11 cellular contexts compared by ENCODE assay signal in genomic region chr10:132371641-132372081, GRCh38. TPM values are rescaled to one million over a fixed set of nuclear protein-coding genes. Genes with fewer than 3 reads are reported as not detected.
DNase-seq lines count a peak whose midpoint lies in the region; ATAC-seq, FAIRE-seq and TF ChIP-seq lines count a peak whose summit lies in the region.
"Had no signal": no experiment of that assay in that cellular context is flagged by ENCODE, and none has a peak within 500 bp of the region (broad histone marks: within the 10 kb centered on the region; RNA-seq: fewer than 3 reads in every experiment).

No MANE protein-coding gene starts in this region.

- peak in 1 of 2 experiments; percentile 81; a peak in 3 of 6 replicates for ATAC-seq in A549
- no peak for ATAC-seq in stimulated activated memory B cell treated with anti-CD40 and anti-IgM and Interleukin-4, amounts not matched to agents 10 μg/mL and 1 μg/mL and 100 μg/mL, for 72 hours
- ATAC-seq: activated T-cell treated with anti-CD3 and anti-CD28 coated beads, Interleukin-2, amount 50 U/mL, for 4 hours had no signal

- H3K79me2 ChIP-seq in OCI-LY7 (ENCODE audit: insufficient read depth, low read depth, low read length), result no peaks in the 10 kb centered on the region

- H3K27ac ChIP-seq in A549 (no peak overlapping the region), OCI-LY7 (ENCODE audit: low read depth, low read length, poor library complexity, severe bottlenecking) (no peak overlapping the region), mesenchymal stem cell (ENCODE audit: low read length, poor library complexity, severe bottlenecking) (no peak overlapping the region)
- no peak overlapping the region for H3K27ac ChIP-seq in effector memory CD4-positive, alpha-beta T cell (ENCODE audit: insufficient read depth, low read length, poor library complexity, severe bottlenecking)

- no peak overlapping the region for H2AK5ac ChIP-seq in mesenchymal stem cell (ENCODE audit: low read length, severe bottlenecking)

- no peak overlapping the region for H3K18ac ChIP-seq in mesenchymal stem cell (ENCODE audit: low read depth in 1 of 2, low read length in 2 of 2)

- TF ChIP-seq CTCF in A549 (IDR thresholded peaks at IDR 0.05), result peak; percentile 36
- peak; percentile 72 for TF ChIP-seq CTCF in OCI-LY7 (conservative IDR thresholded peaks at IDR 0.05; ENCODE audit: low read length)
- peak; percentile 34 for TF ChIP-seq CTCF in fibroblast of pulmonary artery (IDR thresholded peaks at IDR 0.05; ENCODE audit: low read length, missing control alignments)

- H2BK120ac ChIP-seq in mesenchymal stem cell (ENCODE audit: low read depth, low read length), result no peak overlapping the region

- no peak overlapping the region for H2AFZ ChIP-seq in OCI-LY7 (ENCODE audit: low read length)
- H2AFZ ChIP-seq in mesenchymal stem cell (ENCODE audit: low read depth, low read length), result no peak overlapping the region

- no peak for FAIRE-seq in A549 (lab: Jason Lieb, UNC)
- FAIRE-seq: HTR-8/SVneo, urothelium cell line had no signal

- POLR2A ChIA-PET in A549 (lab: Yijun Ruan, JAX) (no interaction called here), OCI-LY7 (lab: Charles Lee) (no interaction called here)

- H3K27me3 ChIP-seq in effector memory CD4-positive, alpha-beta T cell (replicated peaks; ENCODE audit: control insufficient read depth, insufficient read depth, low read length, poor library complexity, severe bottlenecking), result no peaks in the 10 kb centered on the region
- H3K27me3 ChIP-seq in mesenchymal stem cell (ENCODE audit: control insufficient read depth in 1 of 2, insufficient read depth in 1 of 2, low read length in 2 of 2), result no peaks in the 10 kb centered on the region

- H3K27ac Mint-ChIP-seq in stimulated activated memory B cell treated with anti-CD40 and anti-IgM and Interleukin-4, amounts not matched to agents 10 μg/mL and 1 μg/mL and 100 μg/mL, for 72 hours, result no peak overlapping the region

- H2BK15ac ChIP-seq in mesenchymal stem cell (ENCODE audit: low read depth, poor library complexity, severe bottlenecking), result no peak overlapping the region

- H3K9ac ChIP-seq in mesenchymal stem cell (ENCODE audit: low read length), result no peak overlapping the region

- no peak overlapping the region for H2BK12ac ChIP-seq in mesenchymal stem cell (ENCODE audit: low read length in 2 of 2)

- TF ChIP-seq POLR2A in A549 (IDR thresholded peaks at IDR 0.05; ENCODE audit: low read length), result no peak

- WGBS in A549 (ENCODE audit: missing lambda C conversion rate), result 66% methylated on average over 9 of the region's 9 CpGs
- 69% methylated on average over 9 of the region's 9 CpGs for WGBS in mesenchymal stem cell

- H3K36me3 ChIP-seq in OCI-LY7 (ENCODE audit: insufficient read depth, low read length), result no peaks in the 10 kb centered on the region
- H3K36me3 ChIP-seq in effector memory CD4-positive, alpha-beta T cell (ENCODE audit: control insufficient read depth, insufficient read depth, low read length), result no peaks in the 10 kb centered on the region
- H3K36me3 ChIP-seq in mesenchymal stem cell (ENCODE audit: control insufficient read depth in 1 of 2, insufficient read depth in 2 of 2, low read depth in 1 of 2, low read length in 2 of 2), result peaks cover 4 to 14% of the 10 kb centered on the region in 2 experiments

- no peak overlapping the region for H3K4ac ChIP-seq in mesenchymal stem cell (ENCODE audit: low read depth in 1 of 2, low read length in 2 of 2)

- H3K36me3 Mint-ChIP-seq in stimulated activated memory B cell treated with anti-CD40 and anti-IgM and Interleukin-4, amounts not matched to agents 10 μg/mL and 1 μg/mL and 100 μg/mL, for 72 hours, result peaks cover 25% of the 10 kb centered on the region

- H3K4me3 Mint-ChIP-seq in stimulated activated memory B cell treated with anti-CD40 and anti-IgM and Interleukin-4, amounts not matched to agents 10 μg/mL and 1 μg/mL and 100 μg/mL, for 72 hours, result no peak overlapping the region
- H3K4me3 Mint-ChIP-seq: activated T-cell treated with anti-CD3 and anti-CD28 coated beads, Interleukin-2, amount 50 U/mL, for 4 hours had no signal

- intact Hi-C loops in OCI-LY7 (cut with micrococcal nuclease; ENCODE audit: unreplicated experiment), result no loop called here

- no peak overlapping the region for H4K91ac ChIP-seq in mesenchymal stem cell (ENCODE audit: low read length)

- no peak overlapping the region for H3K4me3 ChIP-seq in A549
- no peak overlapping the region for H3K4me3 ChIP-seq in OCI-LY7 (ENCODE audit: low read depth, low read length, poor library complexity, severe bottlenecking)
- H3K4me3 ChIP-seq in fibroblast of pulmonary artery (replicated peaks; ENCODE audit: low read depth, low read length), result no peak overlapping the region
- H3K4me3 ChIP-seq in effector memory CD4-positive, alpha-beta T cell (ENCODE audit: insufficient read depth, low read depth, low read length, poor library complexity, severe bottlenecking), result no peak overlapping the region
- H3K4me3 ChIP-seq in mesenchymal stem cell (ENCODE audit: insufficient read depth in 1 of 2, low read depth in 1 of 2, low read length in 2 of 2), result no peak overlapping the region

- H3K4me2 ChIP-seq in A549, result no peak overlapping the region
- H3K4me2 ChIP-seq in OCI-LY7 (ENCODE audit: low read length), result no peak overlapping the region
- no peak overlapping the region for H3K4me2 ChIP-seq in mesenchymal stem cell (ENCODE audit: low read length, poor library complexity, severe bottlenecking)

- H2BK5ac ChIP-seq in mesenchymal stem cell (ENCODE audit: low read depth, low read length, poor library complexity, severe bottlenecking), result no peak overlapping the region

- peaks cover 18% of the 10 kb centered on the region for H3K27me3 Mint-ChIP-seq in stimulated activated memory B cell treated with anti-CD40 and anti-IgM and Interleukin-4, amounts not matched to agents 10 μg/mL and 1 μg/mL and 100 μg/mL, for 72 hours

- H3K14ac ChIP-seq in mesenchymal stem cell (ENCODE audit: low read length in 2 of 2), result peak overlapping the region in 1 of 2 experiments; percentile 29

- CTCF ChIA-PET in A549 (lab: Yijun Ruan, JAX) (interaction anchor here (0.6 to 2.3 kb wide), 5 partner anchors 13 to 367 kb away, joined by 3 to 11 read pairs (median 3); no protein-coding TSS in a partner anchor), OCI-LY7 (lab: Charles Lee; ENCODE audit: unreplicated experiment) (no interaction called here)

- peak; percentile 35 to 51; a peak in 4 of 5 replicates for TF ChIP-seq RAD21 in A549 (conservative IDR thresholded peaks at IDR 0.05 in 1 of 2, IDR thresholded peaks at IDR 0.05 in 1 of 2)

- no peak overlapping the region for H4K8ac ChIP-seq in mesenchymal stem cell (ENCODE audit: low read length)

- H3K23ac ChIP-seq in mesenchymal stem cell (ENCODE audit: low read length in 2 of 2), result no peak overlapping the region

- TF ChIP-seq EP300 in A549 (IDR thresholded peaks at IDR 0.05), result no peak

- BruUV-seq in OCI-LY7 (replicated peaks; lab: Mats Ljungman, UMichigan), result no TSS peak

- no peaks in the 10 kb centered on the region for H3K9me3 ChIP-seq in A549
- no peaks in the 10 kb centered on the region for H3K9me3 ChIP-seq in OCI-LY7 (ENCODE audit: low read length)
- H3K9me3 ChIP-seq in effector memory CD4-positive, alpha-beta T cell (ENCODE audit: control insufficient read depth, low read length), result no peaks in the 10 kb centered on the region
- H3K9me3 ChIP-seq in mesenchymal stem cell (ENCODE audit: control insufficient read depth, low read length), result no peaks in the 10 kb centered on the region

- no peaks in the 10 kb centered on the region for H3K9me3 Mint-ChIP-seq in stimulated activated memory B cell treated with anti-CD40 and anti-IgM and Interleukin-4, amounts not matched to agents 10 μg/mL and 1 μg/mL and 100 μg/mL, for 72 hours
- H3K9me3 Mint-ChIP-seq: activated T-cell treated with anti-CD3 and anti-CD28 coated beads, Interleukin-2, amount 50 U/mL, for 4 hours had no signal

- H3K4me1 Mint-ChIP-seq in stimulated activated memory B cell treated with anti-CD40 and anti-IgM and Interleukin-4, amounts not matched to agents 10 μg/mL and 1 μg/mL and 100 μg/mL, for 72 hours, result peaks cover 6% of the 10 kb centered on the region

- H3K79me1 ChIP-seq in mesenchymal stem cell (replicated peaks; ENCODE audit: low read length, poor library complexity, severe bottlenecking), result no peaks in the 10 kb centered on the region

- H4K20me1 ChIP-seq in OCI-LY7 (ENCODE audit: insufficient read depth, low read length), result no peaks in the 10 kb centered on the region

- H3K4me1 ChIP-seq in A549, result no peaks in the 10 kb centered on the region
- no peaks in the 10 kb centered on the region for H3K4me1 ChIP-seq in OCI-LY7 (ENCODE audit: insufficient read depth, low read length, poor library complexity, severe bottlenecking)
- H3K4me1 ChIP-seq in effector memory CD4-positive, alpha-beta T cell (ENCODE audit: control insufficient read depth, insufficient read depth, low read length, poor library complexity, severe bottlenecking), result peaks cover 5% of the 10 kb centered on the region
- H3K4me1 ChIP-seq in mesenchymal stem cell (ENCODE audit: control insufficient read depth, insufficient read depth, low read depth, low read length), result peaks cover 6% of the 10 kb centered on the region

- DNase-seq in A549 (ENCODE audit: low read depth in 1 of 2, low spot score in 1 of 2) (no peak), ELF-1 (ENCODE audit: low read depth, low spot score) (peak; percentile 21), OCI-LY7 (ENCODE audit: low spot score) (peak; percentile 28), fibroblast of pulmonary artery (ENCODE audit: low read depth) (no peak), amygdala (lab: John Stamatoyannopoulos, UW) (no peak), mesenchymal stem cell (no peak)
- no peak for DNase-seq in effector memory CD4-positive, alpha-beta T cell
- DNase-seq: activated T-cell treated with anti-CD3 and anti-CD28 coated beads, Interleukin-2, amount 50 U/mL, for 4 hours had no signal

- H3K9me2 ChIP-seq in OCI-LY7 (ENCODE audit: insufficient read depth, low read length), result no peaks in the 10 kb centered on the region

RNA-seq across cellular contexts. Expression of gene PWWP2B, which starts 25.3 kb away (rescaled TPM):
- polyA plus RNA-seq in A549 (2011; rRNA removed) (2.0 and 2.8 TPM in 2 replicates), A549 (2017; fragmentation: RNase III; extraction: RNeasy Plus Mini Kit Qiagen cat#74134 plus additional on column Dnase treatment) (6.6 to 7.3 TPM (median 7.0 TPM) in 3 replicates)
- 5.0 and 8.0 TPM in 2 replicates for polyA plus RNA-seq in A549 (2012; cell fraction: cytosol; rRNA removed)
- polyA plus RNA-seq in A549 (2012; cell fraction: nucleus; rRNA removed), result 8.3 and 12.2 TPM in 2 replicates
- 2.1 and 2.5 TPM in 2 replicates for polyA minus RNA-seq in A549 (2011; rRNA and poly(A)+ RNA removed)
- total RNA-seq in OCI-LY7 (2014; rRNA removed; shearing (Covaris generic)), result 4.6 and 5.9 TPM in 2 replicates
- total RNA-seq in OCI-LY7 (2022), result 9.4 and 10.6 TPM in 2 replicates
- polyA plus RNA-seq in mesenchymal stem cell (2013, experiment 1 of 2), result 9.8 TPM
- 9.5 TPM for polyA plus RNA-seq in mesenchymal stem cell (2013, experiment 2 of 2)

RNA-seq across cellular contexts. Expression of gene LRRC27, which starts 39.7 kb away (rescaled TPM):
- polyA plus RNA-seq in A549 (2011; rRNA removed), result 6.9 and 9.0 TPM in 2 replicates
- 4.3 and 4.8 TPM in 2 replicates for polyA plus RNA-seq in A549 (2012; cell fraction: cytosol; rRNA removed)
- polyA plus RNA-seq in A549 (2012; cell fraction: nucleus; rRNA removed), result 8.4 and 12.2 TPM in 2 replicates
- 6.5 to 8.3 TPM (median 6.9 TPM) in 3 replicates for polyA plus RNA-seq in A549 (2017; fragmentation: RNase III; extraction: RNeasy Plus Mini Kit Qiagen cat#74134 plus additional on column Dnase treatment)
- 5.3 and 7.4 TPM in 2 replicates for polyA minus RNA-seq in A549 (2011; rRNA and poly(A)+ RNA removed)
- 10.0 and 13.0 TPM in 2 replicates for total RNA-seq in OCI-LY7 (2014; rRNA removed; shearing (Covaris generic))
- total RNA-seq in OCI-LY7 (2022), result 16.1 and 17.3 TPM in 2 replicates
- 12.1 TPM for polyA plus RNA-seq in mesenchymal stem cell (2013, experiment 1 of 2)
- 13.3 TPM for polyA plus RNA-seq in mesenchymal stem cell (2013, experiment 2 of 2)

Comparison
In these comparisons a context has a peak if more than half of its experiments do, and no peak if none do; other contexts are left out.
1. DNase-seq: peak in ELF-1 (single experiment) and OCI-LY7 (single experiment); none in A549 (0 of 2), fibroblast of pulmonary artery (single experiment), amygdala (0 of 56), effector memory CD4-positive, alpha-beta T cell (0 of 3) and mesenchymal stem cell (single experiment).
2. Peak in every context shown above with its lines, with median percentiles within 50 percentile points of each other: CTCF ChIP-seq.